Comparison of ENCODE assay signal across 12 cellular contexts in the genomic region with DNA sequence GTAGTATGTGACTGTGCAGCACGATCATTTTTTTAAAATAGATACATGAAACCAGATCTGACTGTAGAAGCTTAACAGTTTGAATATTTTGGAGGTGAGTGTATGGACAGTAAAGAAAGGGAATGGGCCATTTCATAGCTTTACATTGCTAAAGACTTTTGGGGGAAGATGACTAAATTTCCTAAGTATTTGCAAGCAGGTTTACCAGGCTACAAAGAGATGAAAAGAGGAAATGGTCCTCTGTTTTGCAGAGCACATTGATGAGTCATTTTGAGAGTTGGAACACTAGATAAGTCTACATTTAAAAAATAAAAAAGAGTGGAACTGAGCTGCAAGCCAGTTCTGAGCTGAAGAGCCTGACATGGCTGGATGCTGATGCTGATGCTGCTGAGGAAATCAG.
DNase-seq lines count a peak whose midpoint lies in the region; ATAC-seq and TF ChIP-seq lines count a peak whose summit lies in the region.
"Had no signal": no experiment of that assay in that cellular context is flagged by ENCODE, and none has a peak within 500 bp of the region (broad histone marks: within the 10 kb centered on the region; RNA-seq: fewer than 3 reads in every experiment).

No MANE protein-coding gene starts in this region.

- no peak overlapping the region for H3K4me3 ChIP-seq in upper lobe of left lung

- TF ChIP-seq CTCF in foreskin keratinocyte (conservative IDR thresholded peaks at IDR 0.05) (no peak), upper lobe of left lung (IDR thresholded peaks at IDR 0.05) (no peak)

- no peaks in the 10 kb centered on the region for H3K9me3 ChIP-seq in upper lobe of left lung

- H3K36me3 ChIP-seq in upper lobe of left lung = no peaks in the 10 kb centered on the region

- TF ChIP-seq POLR2A in upper lobe of left lung (IDR thresholded peaks at IDR 0.05) = no peak

- DNase-seq in GM03348 (ENCODE audit: low spot score) (peak; percentile 66), SIG-M5 treated with dmso at 0.1 percent for 504 hours (lab: John Stamatoyannopoulos, UW; ENCODE audit: unreplicated experiment) (peak; percentile 63), foreskin keratinocyte (peak; percentile 96 to 98), NCI-H510A (lab: John Stamatoyannopoulos, UW) (no peak), upper lobe of left lung (no peak)
- DNase-seq in stimulated activated naive CD4-positive, alpha-beta T cell (lab: John Stamatoyannopoulos, UW) = no peak
- DNase-seq: caudate nucleus; SHP77 treated with DMSO at 0.1 percent for 48 hours; stimulated activated CD4-positive, alpha-beta T cell treated with anti-CD3 and anti-CD28 coated beads, Interleukin-2, amount 100 ng/mL, for 24 hours had no signal

- H3K4me1 ChIP-seq in foreskin keratinocyte = peaks cover 15% of the 10 kb centered on the region
- H3K4me1 ChIP-seq in upper lobe of left lung = no peaks in the 10 kb centered on the region

- H3K27ac ChIP-seq in foreskin keratinocyte = no peak overlapping the region
- H3K27ac ChIP-seq in upper lobe of left lung = no peak overlapping the region

- WGBS in upper lobe of left lung, 2 donors = 88 to 89% methylated on average over 1 of the region's 1 CpG

- peak; percentile 77 for ATAC-seq in HG03159 (IDR thresholded peaks at IDR 0.05; ENCODE audit: unreplicated experiment)
- ATAC-seq in foreskin keratinocyte = peak; percentile 98
- ATAC-seq in GM19467 (IDR thresholded peaks at IDR 0.05; ENCODE audit: unreplicated experiment) = no peak
- ATAC-seq in upper lobe of left lung (ENCODE audit: low FRiP score in 2 of 2) = no peak
- ATAC-seq: natural killer cell treated with Interleukin-12 subunit alpha and Interleukin-12 subunit beta and Interleukin-15 and Interleukin-18, amount 100 ng/mL, for 72 hours had no signal

- TF ChIP-seq EP300 in upper lobe of left lung (IDR thresholded peaks at IDR 0.05) = no peak

- H3K27me3 ChIP-seq in foreskin keratinocyte (no peaks in the 10 kb centered on the region), upper lobe of left lung (no peaks in the 10 kb centered on the region)

Comparison
In these comparisons a context has a peak if more than half of its experiments do, and no peak if none do; other contexts are left out.
1. DNase-seq: peak in GM03348 (single experiment), SIG-M5 treated with dmso at 0.1 percent for 504 hours (single experiment) and foreskin keratinocyte (2 of 2); none in stimulated activated naive CD4-positive, alpha-beta T cell (0 of 6), NCI-H510A (single experiment) and upper lobe of left lung (0 of 2).
2. ATAC-seq: peak in HG03159 (single experiment) and foreskin keratinocyte (single experiment); none in GM19467 (single experiment) and upper lobe of left lung (0 of 2).